21 cellular contexts compared by ENCODE assay signal in genomic region chr16:67477960-67478554, GRCh38. TPM values are rescaled to one million over a fixed set of nuclear protein-coding genes. Genes with fewer than 3 reads are reported as not detected.
DNase-seq lines count a peak whose midpoint lies in the region; ATAC-seq, FAIRE-seq and TF ChIP-seq lines count a peak whose summit lies in the region.
"Had no signal": no experiment of that assay in that cellular context is flagged by ENCODE, and none has a peak within 500 bp of the region (broad histone marks: within the 10 kb centered on the region; RNA-seq: fewer than 3 reads in every experiment).

No MANE protein-coding gene starts in this region.

- intact Hi-C loops in CD4-positive, alpha-beta T cell (cut with DNase I, micrococcal nuclease): loop anchor here in 1 of 2 experiments (10.0 kb wide), 1 partner anchor 193 kb away; no protein-coding TSS in a partner anchor
- intact Hi-C loops in left lung (cut with DNase I): no loop called here
- intact Hi-C loops in pancreas (cut with DNase I): no loop called here

- peak overlapping the region in 1 of 2 donors; percentile 84 for H3K4me3 ChIP-seq in left lung
- H3K4me3 ChIP-seq in pancreas: peak overlapping the region in 1 of 4 donors; percentile 9
- H3K4me3 ChIP-seq: coronary artery, MG63 had no signal

- H3K27ac Mint-ChIP-seq in CD4-positive, alpha-beta T cell: peak overlapping the region; percentile 27
- peak overlapping the region; percentile 45; the same call in 1 of the 2 replicates for H3K27ac Mint-ChIP-seq in WTC11

- H3K36me3 ChIP-seq in left lung: peaks cover 0 to 18% of the 10 kb centered on the region in 2 donors
- no peaks in the 10 kb centered on the region for H3K36me3 ChIP-seq in pancreas
- H3K36me3 ChIP-seq: MG63 had no signal

- no peaks in the 10 kb centered on the region for H3K9me3 ChIP-seq in CD4-positive, alpha-beta T cell (ENCODE audit: control insufficient read depth, low read length)
- H3K9me3 ChIP-seq in left lung: no peaks in the 10 kb centered on the region
- no peaks in the 10 kb centered on the region for H3K9me3 ChIP-seq in pancreas
- H3K9me3 ChIP-seq: MG63, spleen had no signal

- POLR2A ChIA-PET in CD4-positive, alpha-beta T cell (lab: Charles Lee): interaction anchor here (0.6 kb wide), 1 partner anchor 368 kb away, joined by 3 read pairs; no protein-coding TSS in a partner anchor
- POLR2A ChIA-PET in WTC11 (lab: Charles Lee): no interaction called here

- CTCF ChIA-PET in CD4-positive, alpha-beta T cell (lab: Charles Lee): interaction anchor here (1.0 to 2.0 kb wide), 2 partner anchors 43 to 280 kb away, joined by 3 to 5 read pairs; no protein-coding TSS in a partner anchor
- CTCF ChIA-PET in WTC11 (lab: Charles Lee): interaction anchor here (1.0 kb wide), 1 partner anchor 36 kb away, joined by 3 read pairs; no protein-coding TSS in a partner anchor

- no peak for ATAC-seq in CD4-positive, alpha-beta T cell (ENCODE audit: poor library complexity)
- ATAC-seq in WTC11 (no peak), left lung (peak; percentile 26), pancreas (peak; percentile 4 to 41 (median 24))

- DNase-seq in CD4-positive, alpha-beta T cell: no peak
- no peak for DNase-seq in WTC11 (ENCODE audit: low spot score)
- DNase-seq in left lung: no peak
- DNase-seq in pancreas: peak in 1 of 6 donors; percentile 43
- DNase-seq in T-helper 9 cell: no peak
- no peak for DNase-seq in activated CD4-positive, alpha-beta T cell treated with anti-CD3 and anti-CD28 coated beads for 4 hours
- DNase-seq in activated CD8-positive, alpha-beta memory T cell treated with anti-CD3 and anti-CD28 coated beads, Interleukin-2, amount 50 U/mL, for 48 hours: no peak
- DNase-seq: activated CD4-positive, alpha-beta T cell treated with anti-CD3 and anti-CD28 coated beads, Interleukin-2, amount 50 U/mL, for 4 hours; activated naive CD4-positive, alpha-beta T cell treated with anti-CD3 and anti-CD28 coated beads, Interleukin-2, amount 50 U/mL, for 16 hours; hippocampal formation; IMR-90; islet precursor cell; MG63; NCI-H2029; spleen; stimulated activated CD8-positive, alpha-beta memory T cell treated with anti-CD3 and anti-CD28 coated beads, Interleukin-4, amount 100 ng/mL, for 48 hours had no signal

- TF ChIP-seq CTCF in CD4-positive, alpha-beta T cell (IDR thresholded peaks at IDR 0.05): no peak
- TF ChIP-seq CTCF in WTC11 (IDR thresholded peaks at IDR 0.05): no peak
- no peak for TF ChIP-seq CTCF in left lung (IDR thresholded peaks at IDR 0.05)
- no peak for TF ChIP-seq CTCF in pancreas (IDR thresholded peaks at IDR 0.05)

- H3K4me1 ChIP-seq in left lung (peaks cover 33 to 85% of the 10 kb centered on the region in 2 donors), pancreas (peaks cover 13 to 51% (median 25%) of the 10 kb centered on the region in 3 donors)

- WGBS in pancreas, 2 donors: 48 to 58% methylated on average over 8 of the region's 8 CpGs

- H3K27me3 ChIP-seq in CD4-positive, alpha-beta T cell (ENCODE audit: control insufficient read depth, insufficient read depth, low read length): no peaks in the 10 kb centered on the region
- H3K27me3 ChIP-seq in left lung: no peaks in the 10 kb centered on the region
- H3K27me3 ChIP-seq in pancreas: no peaks in the 10 kb centered on the region
- H3K27me3 ChIP-seq: MG63, spleen had no signal

- peaks cover 70% of the 10 kb centered on the region for H3K4me1 Mint-ChIP-seq in CD4-positive, alpha-beta T cell (ENCODE audit: low read depth)
- peaks cover 5% of the 10 kb centered on the region for H3K4me1 Mint-ChIP-seq in WTC11

- H3K27me3 Mint-ChIP-seq in CD4-positive, alpha-beta T cell: no peaks in the 10 kb centered on the region
- H3K27me3 Mint-ChIP-seq in WTC11 (ENCODE audit: low read depth): peaks cover 9% of the 10 kb centered on the region

- no peaks in the 10 kb centered on the region for H3K9me3 Mint-ChIP-seq in CD4-positive, alpha-beta T cell
- H3K9me3 Mint-ChIP-seq in WTC11: no peaks in the 10 kb centered on the region

- no peak overlapping the region for H3K27ac ChIP-seq in CD4-positive, alpha-beta T cell (ENCODE audit: low read depth, low read length)
- H3K27ac ChIP-seq in left lung (no peak overlapping the region), pancreas (peak overlapping the region in 3 of 4 donors; percentile 22 to 52 (median 33))
- H3K27ac ChIP-seq: coronary artery, spleen had no signal

- H3K36me3 Mint-ChIP-seq in CD4-positive, alpha-beta T cell (ENCODE audit: low read depth): peaks cover 32% of the 10 kb centered on the region
- no peaks in the 10 kb centered on the region for H3K36me3 Mint-ChIP-seq in WTC11

- peak overlapping the region; percentile 80 for H3K4me3 Mint-ChIP-seq in CD4-positive, alpha-beta T cell
- peak overlapping the region; percentile 23; the same call in 1 of the 2 replicates for H3K4me3 Mint-ChIP-seq in WTC11

- no peak for FAIRE-seq in pancreas (lab: Jason Lieb, UNC)

TF ChIP-seq in WTC11, 78 proteins besides CTCF, POLR2A, EP300 and RAD21 (continues in another document):
- TF ChIP-seq TEAD1 (CRISPR knock-in tag; IDR thresholded peaks at IDR 0.05): no peak
- TF ChIP-seq NR2C2 (CRISPR knock-in tag; IDR thresholded peaks at IDR 0.05): no peak
- TF ChIP-seq, protein P1, sequence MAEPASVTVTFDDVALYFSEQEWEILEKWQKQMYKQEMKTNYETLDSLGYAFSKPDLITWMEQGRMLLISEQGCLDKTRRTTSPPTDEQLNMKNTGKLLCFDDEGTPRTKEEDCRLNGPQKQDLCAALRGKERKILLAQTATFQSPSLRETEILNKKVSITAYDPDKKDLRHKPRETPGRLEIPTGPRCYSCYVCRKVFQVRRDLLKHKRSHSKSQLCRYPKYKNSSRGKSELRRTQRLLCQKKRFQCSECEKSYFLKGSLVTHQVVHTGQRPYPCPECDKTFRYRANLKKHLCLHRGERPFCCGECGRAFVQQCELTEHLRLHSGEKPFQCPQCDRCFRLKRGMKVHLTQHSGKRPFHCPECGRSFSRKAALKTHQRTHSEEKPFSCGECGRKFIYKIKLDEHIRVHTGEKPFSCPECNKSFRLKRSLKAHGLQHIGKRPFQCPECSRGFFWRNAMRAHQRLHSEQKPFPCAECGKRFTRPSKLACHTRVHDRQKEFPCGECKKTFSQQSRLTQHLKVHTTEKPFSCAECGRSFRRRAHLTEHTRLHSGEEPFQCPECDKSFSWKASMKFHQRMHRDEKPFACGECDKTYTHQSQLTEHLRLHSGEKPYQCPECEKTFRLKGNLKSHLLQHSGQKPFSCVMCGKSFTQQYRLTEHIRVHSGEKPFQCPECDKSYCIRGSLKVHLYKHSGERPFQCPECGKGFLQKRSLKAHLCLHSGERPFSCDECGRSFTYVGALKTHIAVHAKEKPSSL (CRISPR knock-in tag; conservative IDR thresholded peaks at IDR 0.05): no peak
- TF ChIP-seq NR3C1 (CRISPR knock-in tag; conservative IDR thresholded peaks at IDR 0.05; ENCODE audit: low read depth): no peak
- TF ChIP-seq ZNF121 (CRISPR knock-in tag; IDR thresholded peaks at IDR 0.05): no peak
- TF ChIP-seq ZNF416 (CRISPR knock-in tag; IDR thresholded peaks at IDR 0.05): no peak
- no peak for TF ChIP-seq SOX15 (CRISPR knock-in tag; IDR thresholded peaks at IDR 0.05)
- TF ChIP-seq FOXJ3 (CRISPR knock-in tag; IDR thresholded peaks at IDR 0.05; ENCODE audit: borderline replicate concordance): no peak
- no peak for TF ChIP-seq KAT7 (CRISPR knock-in tag; IDR thresholded peaks at IDR 0.05; ENCODE audit: borderline replicate concordance)
- TF ChIP-seq TEAD4 (CRISPR knock-in tag; IDR thresholded peaks at IDR 0.05): no peak
- no peak for TF ChIP-seq FOXP4 (CRISPR knock-in tag; IDR thresholded peaks at IDR 0.05)
- TF ChIP-seq, protein P2, sequence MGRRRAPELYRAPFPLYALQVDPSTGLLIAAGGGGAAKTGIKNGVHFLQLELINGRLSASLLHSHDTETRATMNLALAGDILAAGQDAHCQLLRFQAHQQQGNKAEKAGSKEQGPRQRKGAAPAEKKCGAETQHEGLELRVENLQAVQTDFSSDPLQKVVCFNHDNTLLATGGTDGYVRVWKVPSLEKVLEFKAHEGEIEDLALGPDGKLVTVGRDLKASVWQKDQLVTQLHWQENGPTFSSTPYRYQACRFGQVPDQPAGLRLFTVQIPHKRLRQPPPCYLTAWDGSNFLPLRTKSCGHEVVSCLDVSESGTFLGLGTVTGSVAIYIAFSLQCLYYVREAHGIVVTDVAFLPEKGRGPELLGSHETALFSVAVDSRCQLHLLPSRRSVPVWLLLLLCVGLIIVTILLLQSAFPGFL (CRISPR knock-in tag; IDR thresholded peaks at IDR 0.05; ENCODE audit: borderline replicate concordance): no peak
- no peak for TF ChIP-seq JUN (CRISPR knock-in tag; IDR thresholded peaks at IDR 0.05)
- TF ChIP-seq NFE2L1 (CRISPR knock-in tag; IDR thresholded peaks at IDR 0.05): no peak

RNA-seq across cellular contexts. Expression of gene ATP6V0D1, which starts 2.9 kb away (rescaled TPM):
- total RNA-seq in CD4-positive, alpha-beta T cell: 10 to 100 TPM; 39.4 to 41.7 TPM
- total RNA-seq in WTC11 (2021) (32.5 to 44.1 TPM (median 33.8 TPM) in 3 replicates), left lung (100 to 1,000 TPM; 142 to 185 TPM), pancreas (10 to 100 TPM; 22.8 to 47.7 (median 32.3) TPM)
- polyA plus RNA-seq in pancreas: 10 to 100 TPM; 17.4 to 54.0 TPM

RNA-seq across cellular contexts. Expression of gene AGRP, which starts 5.3 kb away (rescaled TPM):
- total RNA-seq in CD4-positive, alpha-beta T cell: not detected
- total RNA-seq in WTC11 (2021): not detected in 3 replicates
- 1 to 10 TPM; 1.5 to 1.9 TPM for total RNA-seq in left lung
- total RNA-seq in pancreas: not detected
- polyA plus RNA-seq in pancreas: under 1 TPM in 1 of 2 donors, not detected in 1; 0.23 TPM
- total RNA-seq: IMR-90, NCI-H460, renal cortical epithelial cell, RPMI7951, temporal lobe had no signal
- polyA plus RNA-seq: IMR-90 had no signal

RNA-seq across cellular contexts. Expression of gene HSD11B2, which starts 47.1 kb away (rescaled TPM):
- not detected for total RNA-seq in CD4-positive, alpha-beta T cell
- total RNA-seq in WTC11 (2021): 33.4 to 38.3 TPM (median 36.4 TPM) in 3 replicates
- total RNA-seq in left lung: 1 to 10 TPM; 2.5 to 3.9 TPM
- 1 to 10 TPM; 1.4 to 6.8 (median 5.0) TPM for total RNA-seq in pancreas
- 10 to 100 TPM in 1 of 2 donors, 1 to 10 TPM in 1; 7.7 to 11.3 TPM for polyA plus RNA-seq in pancreas
- total RNA-seq: IMR-90, RPMI7951, temporal lobe had no signal

RNA-seq across cellular contexts. Expression of gene RIPOR1, which starts 50.6 kb away (rescaled TPM):
- total RNA-seq in CD4-positive, alpha-beta T cell: 10 to 100 TPM; 21.3 to 25.4 TPM
- total RNA-seq in WTC11 (2021) (14.9 to 15.9 TPM (median 15.5 TPM) in 3 replicates), left lung (100 to 1,000 TPM in 1 of 2 donors, 10 to 100 TPM in 1; 76.4 to 123 TPM), pancreas (10 to 100 TPM; 31.8 to 53.8 (median 34.0) TPM)
- polyA plus RNA-seq in pancreas: 10 to 100 TPM; 43.3 to 49.1 TPM

Comparison
In these comparisons a context has a peak if more than half of its experiments do, and no peak if none do; other contexts are left out.
1. ATAC-seq: peak in left lung (single experiment) and pancreas (4 of 4); none in CD4-positive, alpha-beta T cell (single experiment) and WTC11 (single experiment).
2. H3K27ac ChIP-seq: peak in pancreas (3 of 4); none in CD4-positive, alpha-beta T cell (single experiment) and left lung (0 of 2).